Comparison of ENCODE assay signal across 9 cellular contexts in the genomic region with DNA sequence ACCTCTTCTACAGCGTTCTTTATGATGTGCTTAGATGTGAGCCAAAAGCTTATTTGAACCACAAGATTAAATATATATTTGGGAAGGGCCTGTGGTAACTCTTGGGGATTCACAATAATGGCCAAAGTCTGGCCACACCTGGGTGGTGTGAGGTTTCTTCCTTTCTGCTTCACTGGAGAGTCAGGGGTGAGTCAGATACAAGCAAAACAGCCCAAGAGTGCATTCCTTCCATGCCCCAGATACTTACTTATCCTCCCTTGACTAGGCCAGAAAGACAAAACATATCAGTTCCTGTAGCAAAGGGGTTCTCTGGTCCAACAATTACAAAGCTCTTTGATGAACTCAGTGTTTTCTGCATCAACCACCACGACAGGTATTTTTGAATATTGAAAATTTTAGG. TPM values are rescaled to one million over a fixed set of nuclear protein-coding genes. Genes with fewer than 3 reads are reported as not detected.
A peak's percentile ranks its signal among the peaks of the same experiment; 100 is the strongest.
DNase-seq lines count a peak whose midpoint lies in the region; ATAC-seq, FAIRE-seq and TF ChIP-seq lines count a peak whose summit lies in the region.
"Had no signal": no experiment of that assay in that cellular context is flagged by ENCODE, and none has a peak within 500 bp of the region (broad histone marks: within the 10 kb centered on the region; RNA-seq: fewer than 3 reads in every experiment).

No MANE protein-coding gene starts in this region.

- no peak overlapping the region for H3K4me3 ChIP-seq in A549
- peak overlapping the region; percentile 32 to 71 (median 69) for H3K4me3 ChIP-seq in mammary epithelial cell (replicated peaks in 1 of 3; ENCODE audit: insufficient read depth in 1 of 3, low read depth in 2 of 3, low read length in 3 of 3)
- H3K4me3 ChIP-seq in endodermal cell (ENCODE audit: low read length), result no peak overlapping the region
- no peak overlapping the region for H3K4me3 ChIP-seq in HAP-1

- intact Hi-C loops in mammary epithelial cell (cut with micrococcal nuclease), result loop anchor here (1.0 to 5.0 kb wide), 3 partner anchors 16 to 208 kb away; no protein-coding TSS in a partner anchor

- ATAC-seq in A549 (peak; percentile 67 to 75; a peak in 5 of 6 replicates), GM19035 (IDR thresholded peaks at IDR 0.05; ENCODE audit: unreplicated experiment) (peak; percentile 45), HG03280 (IDR thresholded peaks at IDR 0.05; ENCODE audit: unreplicated experiment) (peak; percentile 46)

- H3K9me3 ChIP-seq in A549 (no peaks in the 10 kb centered on the region), mammary epithelial cell (replicated peaks; ENCODE audit: insufficient read depth, low read length) (no peaks in the 10 kb centered on the region), endodermal cell (ENCODE audit: control insufficient read depth, low read length) (no peaks in the 10 kb centered on the region), HAP-1 (no peaks in the 10 kb centered on the region)

- DNase-seq in A549 (ENCODE audit: low read depth in 1 of 2, low spot score in 1 of 2) (peak in 1 of 2 experiments; percentile 40), mammary epithelial cell (peak; percentile 89), type B pancreatic cell (ENCODE audit: extremely low spot score, unreplicated experiment) (no peak), endodermal cell (no peak), KG1 (lab: John Stamatoyannopoulos, UW) (no peak), HAP-1 (ENCODE audit: low spot score in 2 of 2) (no peak)

- CTCF ChIA-PET in A549 (lab: Yijun Ruan, JAX), result interaction anchor here (1.0 to 3.2 kb wide), 5 partner anchors 9 to 122 kb away, joined by 3 to 24 read pairs (median 4); no protein-coding TSS in a partner anchor
- CTCF ChIA-PET in mammary epithelial cell (lab: Charles Lee; ENCODE audit: low non-redundant PET), result no interaction called here

- POLR2A ChIA-PET in A549 (lab: Yijun Ruan, JAX), result interaction anchor here (0.8 kb wide), 1 partner anchor 9 kb away, joined by 3 read pairs; no protein-coding TSS in a partner anchor

- H3K27ac ChIP-seq in A549, result peak overlapping the region; percentile 67 to 80
- peak overlapping the region; percentile 96 for H3K27ac ChIP-seq in mammary epithelial cell (ENCODE audit: insufficient read depth, low read depth, low read length)
- no peak overlapping the region for H3K27ac ChIP-seq in endodermal cell (ENCODE audit: low read depth, low read length)

- TF ChIP-seq POLR2A in A549 (IDR thresholded peaks at IDR 0.05; ENCODE audit: low read length), result no peak

- H3K36me3 Mint-ChIP-seq in type B pancreatic cell (no peaks in the 10 kb centered on the region), endodermal cell (ENCODE audit: low read depth) (no peaks in the 10 kb centered on the region)
- H3K36me3 Mint-ChIP-seq: brain had no signal

- peak overlapping the region; percentile 58 for H3K4me3 Mint-ChIP-seq in type B pancreatic cell
- no peak overlapping the region for H3K4me3 Mint-ChIP-seq in endodermal cell
- H3K4me3 Mint-ChIP-seq: brain had no signal

- H3K9me3 Mint-ChIP-seq in type B pancreatic cell (peaks cover 3% of the 10 kb centered on the region), endodermal cell (no peaks in the 10 kb centered on the region)
- H3K9me3 Mint-ChIP-seq: brain had no signal

- peaks cover 39% of the 10 kb centered on the region for H3K79me2 ChIP-seq in mammary epithelial cell (ENCODE audit: insufficient read depth, low read length)

- no peaks in the 10 kb centered on the region for H3K27me3 ChIP-seq in mammary epithelial cell (ENCODE audit: insufficient read depth, low read length)
- H3K27me3 ChIP-seq in endodermal cell (ENCODE audit: control insufficient read depth, insufficient read depth, low read length, poor library complexity, severe bottlenecking), result no peaks in the 10 kb centered on the region
- H3K27me3 ChIP-seq in HAP-1 (ENCODE audit: low read depth), result no peaks in the 10 kb centered on the region

- H3K27ac Mint-ChIP-seq in type B pancreatic cell (peak overlapping the region; percentile 69), endodermal cell (no peak overlapping the region)
- H3K27ac Mint-ChIP-seq: brain had no signal

- TF ChIP-seq CTCF in A549 (IDR thresholded peaks at IDR 0.05), result no peak
- no peak for TF ChIP-seq CTCF in mammary epithelial cell (conservative IDR thresholded peaks at IDR 0.05 in 1 of 2, IDR thresholded peaks at IDR 0.05 in 1 of 2; ENCODE audit: extremely low read depth in 1 of 2, insufficient read depth in 1 of 2, low read depth in 1 of 2, low read length in 2 of 2)
- TF ChIP-seq CTCF in type B pancreatic cell (conservative IDR thresholded peaks at IDR 0.05), result no peak
- TF ChIP-seq CTCF in endodermal cell (conservative IDR thresholded peaks at IDR 0.05), result no peak

- H3K4me1 Mint-ChIP-seq in type B pancreatic cell (ENCODE audit: unreplicated experiment), result no peaks in the 10 kb centered on the region
- H3K4me1 Mint-ChIP-seq in endodermal cell, result no peaks in the 10 kb centered on the region
- H3K4me1 Mint-ChIP-seq: brain had no signal

- no peak for TF ChIP-seq EP300 in A549 (IDR thresholded peaks at IDR 0.05)

- peak overlapping the region; percentile 51 for H3K4me2 ChIP-seq in A549
- peak overlapping the region; percentile 99 for H3K4me2 ChIP-seq in mammary epithelial cell (ENCODE audit: insufficient read depth, low read depth, low read length)

- no peaks in the 10 kb centered on the region for H3K27me3 Mint-ChIP-seq in type B pancreatic cell
- no peaks in the 10 kb centered on the region for H3K27me3 Mint-ChIP-seq in endodermal cell (ENCODE audit: insufficient read depth)
- H3K27me3 Mint-ChIP-seq: brain had no signal

- H3K36me3 ChIP-seq in mammary epithelial cell (ENCODE audit: insufficient read depth, low read length), result no peaks in the 10 kb centered on the region
- no peaks in the 10 kb centered on the region for H3K36me3 ChIP-seq in endodermal cell (ENCODE audit: control insufficient read depth, insufficient read depth, low read length)
- no peaks in the 10 kb centered on the region for H3K36me3 ChIP-seq in HAP-1 (replicated peaks)

- H3K9ac ChIP-seq in mammary epithelial cell (ENCODE audit: insufficient read depth, low read length), result peak overlapping the region; percentile 93
- H3K9ac ChIP-seq in endodermal cell (ENCODE audit: extremely low read depth, low read length, poor library complexity, severe bottlenecking), result no peak overlapping the region

- WGBS in A549 (ENCODE audit: missing lambda C conversion rate), result 22% methylated on average over 2 of the region's 2 CpGs
- WGBS in mammary epithelial cell (ENCODE audit: low coverage, missing lambda C conversion rate), result 10% methylated on average over 2 of the region's 2 CpGs
- 71 to 93% methylated on average over 1 to 2 of the region's 2 CpGs for WGBS in endodermal cell (ENCODE audit: insufficient coverage in 1 of 2, insufficient read length in 1 of 2), 2 experiments

- H4K20me1 ChIP-seq in mammary epithelial cell (ENCODE audit: insufficient read depth, low read length), result no peaks in the 10 kb centered on the region

- no peak overlapping the region for H2AFZ ChIP-seq in mammary epithelial cell (ENCODE audit: low read depth, low read length)

- in situ Hi-C loops in mammary epithelial cell (cut with MboI; ENCODE audit: low sequenced_read_pairs in 2 of 2) (loop anchor here in 1 of 2 donors (25.0 kb wide), 1 partner anchor 268 kb away; a partner anchor contains a TSS), HAP-1 (cut with MboI; ENCODE audit: low sequenced_read_pairs) (no loop called here)

- peaks cover 67% of the 10 kb centered on the region for H3K4me1 ChIP-seq in A549
- H3K4me1 ChIP-seq in mammary epithelial cell (ENCODE audit: insufficient read depth, low read length), result peaks cover 52% of the 10 kb centered on the region
- H3K4me1 ChIP-seq in endodermal cell (ENCODE audit: control insufficient read depth, insufficient read depth, low read length), result no peaks in the 10 kb centered on the region
- no peaks in the 10 kb centered on the region for H3K4me1 ChIP-seq in HAP-1

- dilution Hi-C loops in mammary epithelial cell (cut with HindIII; ENCODE audit: low sequenced_read_pairs), result loop anchor here (25.0 kb wide), 1 partner anchor 343 kb away; no protein-coding TSS in a partner anchor

- BruUV-seq in mammary epithelial cell (replicated peaks; lab: Mats Ljungman, UMichigan), result no TSS peak

- no peak for TF ChIP-seq RAD21 in A549 (conservative IDR thresholded peaks at IDR 0.05 in 1 of 2, IDR thresholded peaks at IDR 0.05 in 1 of 2)

- FAIRE-seq in A549 (lab: Jason Lieb, UNC), result no peak

TF ChIP-seq in A549, 52 proteins besides CTCF, POLR2A, EP300 and RAD21 (continues in another document):
- TF ChIP-seq ESRRA (IDR thresholded peaks at IDR 0.05; ENCODE audit: borderline replicate concordance, low read length), result no peak
- TF ChIP-seq CHD2 (IDR thresholded peaks at IDR 0.05; ENCODE audit: low read length, partially characterized antibody), result no peak
- 0 out of 2 replicates have a peak, but pooled peaks have one; percentile 19 for TF ChIP-seq JUNB (IDR thresholded peaks at IDR 0.05)
- TF ChIP-seq FOSL2 (IDR thresholded peaks at IDR 0.05), result 0 out of 2 replicates have a peak, but pooled peaks have one; percentile 11
- TF ChIP-seq FOSL2 (CRISPR knock-in tag; IDR thresholded peaks at IDR 0.05), result peak; percentile 13; the same call in 1 of the 2 replicates
- no peak for TF ChIP-seq HOXA7 (CRISPR knock-in tag; IDR thresholded peaks at IDR 0.05)
- no peak for TF ChIP-seq TFCP2L1 (CRISPR knock-in tag; IDR thresholded peaks at IDR 0.05)

RNA-seq across cellular contexts. Expression of a gene that starts 0.9 kb away (rescaled TPM):
- polyA plus RNA-seq in A549 (2011; rRNA removed) (0.48 and 0.63 TPM in 2 replicates), A549 (2017; fragmentation: RNase III; extraction: RNeasy Plus Mini Kit Qiagen cat#74134 plus additional on column Dnase treatment) (1.1 to 1.9 TPM (median 1.8 TPM) in 3 replicates), mammary epithelial cell (42.6 TPM)
- polyA plus RNA-seq in A549 (2012; cell fraction: cytosol; rRNA removed), result 0.20 and 0.23 TPM in 2 replicates
- 0.17 and 0.31 TPM in 2 replicates for polyA plus RNA-seq in A549 (2012; cell fraction: nucleus; rRNA removed)
- 0.25 and 0.29 TPM in 2 replicates for polyA minus RNA-seq in A549 (2011; rRNA and poly(A)+ RNA removed)
- total RNA-seq in mammary epithelial cell (10 to 100 TPM in 1 of 2 donors, 1 to 10 TPM in 1; 3.2 to 85.7 TPM), type B pancreatic cell (ENCODE audit: low replicate concordance) (2.2 and 3.3 TPM in 2 replicates), endodermal cell (not detected)
- 44.8 TPM for polyA minus RNA-seq in mammary epithelial cell
- polyA plus RNA-seq in endodermal cell (2013, experiment 1 of 2), result not detected
- not detected for polyA plus RNA-seq in endodermal cell (2013, experiment 2 of 2)

RNA-seq across cellular contexts. Expression of a gene that starts 52.2 kb away (rescaled TPM):
- polyA plus RNA-seq in A549 (2011; rRNA removed) (not detected in 2 replicates), A549 (2017; fragmentation: RNase III; extraction: RNeasy Plus Mini Kit Qiagen cat#74134 plus additional on column Dnase treatment) (0.03 TPM in 1 of 3 replicates, not detected in the others), mammary epithelial cell (0.09 TPM)
- 0.01 TPM in 1 of 2 replicates, not detected in the other for polyA plus RNA-seq in A549 (2012; cell fraction: cytosol; rRNA removed)
- polyA plus RNA-seq in A549 (2012; cell fraction: nucleus; rRNA removed), result not detected in 2 replicates
- polyA minus RNA-seq in A549 (2011; rRNA and poly(A)+ RNA removed), result not detected in 2 replicates
- total RNA-seq in mammary epithelial cell (under 1 TPM in 1 of 2 donors, not detected in 1; 0.16 TPM), type B pancreatic cell (ENCODE audit: low replicate concordance) (not detected in 2 replicates), endodermal cell (not detected)
- not detected for polyA minus RNA-seq in mammary epithelial cell
- polyA plus RNA-seq in endodermal cell (2013, experiment 1 of 2), result 0.39 TPM
- not detected for polyA plus RNA-seq in endodermal cell (2013, experiment 2 of 2)

Comparison
In these comparisons a context has a peak if more than half of its experiments do, and no peak if none do; other contexts are left out.
1. H3K4me3 ChIP-seq: peak in mammary epithelial cell (3 of 3); none in A549 (single experiment), endodermal cell (single experiment) and HAP-1 (single experiment).
2. Peak in every context shown above with its lines, with median percentiles within 50 percentile points of each other: ATAC-seq.